21 cellular contexts compared by ENCODE assay signal in genomic region chr5:91030521-91031395, GRCh38.
DNase-seq lines count a peak whose midpoint lies in the region; ATAC-seq and TF ChIP-seq lines count a peak whose summit lies in the region.
"Had no signal": no experiment of that assay in that cellular context is flagged by ENCODE, and none has a peak within 500 bp of the region (broad histone marks: within the 10 kb centered on the region; RNA-seq: fewer than 3 reads in every experiment).

No MANE protein-coding gene starts in this region.

- DNase-seq in amniotic epithelial cell (ENCODE audit: low read depth) (peak; percentile 53), hepatocyte (ENCODE audit: low spot score) (no peak), nephron progenitor cell (no peak), GM13976 (ENCODE audit: low spot score) (no peak), cerebellar nuclear complex (lab: John Stamatoyannopoulos, UW) (no peak)
- DNase-seq: ACHN, AML-193, DMS79, MV-4-11, NCI-H1417 treated with DMSO at 0.1 percent for 48 hours, NCI-H1930, NCI-H226, NCI-H524, Peyer's patch had no signal

- no peaks in the 10 kb centered on the region for H3K36me3 Mint-ChIP-seq in nephron progenitor cell (ENCODE audit: low read depth)

- H3K27me3 ChIP-seq in hepatocyte, result no peaks in the 10 kb centered on the region
- H3K27me3 ChIP-seq: Peyer's patch had no signal

- no peaks in the 10 kb centered on the region for H3K9me3 Mint-ChIP-seq in nephron progenitor cell

- H2AFZ ChIP-seq in hepatocyte, result no peak overlapping the region

- TF ChIP-seq CTCF in HEK293 (tag by site-specific recombination; IDR thresholded peaks at IDR 0.05) (no peak), hepatocyte (IDR thresholded peaks at IDR 0.05; ENCODE audit: poor library complexity) (no peak), nephron progenitor cell (IDR thresholded peaks at IDR 0.05) (no peak), GM13976 (IDR thresholded peaks at IDR 0.05; ENCODE audit: borderline replicate concordance, control extremely low read depth, extremely low read depth, insufficient read depth, missing control alignments) (no peak)

- no peaks in the 10 kb centered on the region for H3K9me2 ChIP-seq in hepatocyte (replicated peaks; ENCODE audit: insufficient read depth)

- no peaks in the 10 kb centered on the region for H4K20me1 ChIP-seq in hepatocyte (ENCODE audit: insufficient read depth, poor library complexity, severe bottlenecking)

- no peaks in the 10 kb centered on the region for H3K79me2 ChIP-seq in hepatocyte

- no peak overlapping the region for H3K27ac ChIP-seq in HEK293 (ENCODE audit: extremely low read depth, low read depth, low read length)
- H3K27ac ChIP-seq in hepatocyte, result peak overlapping the region; percentile 21
- H3K27ac ChIP-seq: C4-2B, KMS-11, Peyer's patch, SK-N-MC had no signal

- WGBS in hepatocyte (ENCODE audit: low lambda C conversion rate, missing lambda C conversion rate), result 90% methylated on average over 6 of the region's 6 CpGs

- ATAC-seq in GM21723 (IDR thresholded peaks at IDR 0.05; ENCODE audit: unreplicated experiment) (no peak), GM21360 (IDR thresholded peaks at IDR 0.05; ENCODE audit: unreplicated experiment) (no peak)
- ATAC-seq: Right ventricle myocardium inferior had no signal

- H3K4me1 ChIP-seq in HEK293 (ENCODE audit: control insufficient read depth, insufficient read depth, low read length) (peaks cover 16% of the 10 kb centered on the region), hepatocyte (ENCODE audit: insufficient read depth) (peaks cover 36% of the 10 kb centered on the region)

- no peak overlapping the region for H3K4me3 ChIP-seq in HEK293 (ENCODE audit: low read depth, low read length)
- H3K4me3 ChIP-seq in hepatocyte, result no peak overlapping the region
- H3K4me3 ChIP-seq: Peyer's patch, SK-N-MC had no signal

- H3K4me1 Mint-ChIP-seq in nephron progenitor cell, result peaks cover 46% of the 10 kb centered on the region

- CTCF ChIA-PET in HEK293 (lab: Yijun Ruan, JAX), result no interaction called here

- in situ Hi-C loops in GM13976 (cut with MboI; ENCODE audit: low sequenced_read_pairs, unreplicated experiment), result no loop called here

- no peak overlapping the region for H3K4me2 ChIP-seq in hepatocyte
- H3K4me2 ChIP-seq: KMS-11 had no signal

- peaks cover 4% of the 10 kb centered on the region for H3K27me3 Mint-ChIP-seq in nephron progenitor cell (ENCODE audit: low read depth, poor library complexity)

- peak overlapping the region; percentile 70 for H3K27ac Mint-ChIP-seq in nephron progenitor cell

- H3K9me3 ChIP-seq in HEK293 (ENCODE audit: control insufficient read depth, insufficient read depth, low read depth, low read length) (no peaks in the 10 kb centered on the region), hepatocyte (ENCODE audit: low read depth) (no peaks in the 10 kb centered on the region)
- H3K9me3 ChIP-seq: Peyer's patch had no signal

- POLR2A ChIA-PET in HEK293 (lab: Yijun Ruan, JAX), result no interaction called here

- H3K4me3 Mint-ChIP-seq in nephron progenitor cell, result no peak overlapping the region

- no peaks in the 10 kb centered on the region for H3K36me3 ChIP-seq in HEK293 (ENCODE audit: control insufficient read depth in 2 of 2, insufficient read depth in 1 of 2, low read length in 2 of 2)
- H3K36me3 ChIP-seq in hepatocyte (replicated peaks; ENCODE audit: insufficient read depth, low read depth), result no peaks in the 10 kb centered on the region
- H3K36me3 ChIP-seq: Peyer's patch had no signal

TF ChIP-seq in HEK293, 187 proteins besides CTCF, POLR2A, EP300 and RAD21:
- TF ChIP-seq ZNF266 (tag by site-specific recombination; IDR thresholded peaks at IDR 0.05; ENCODE audit: low read depth) (no peak), KLF9 (tag by site-specific recombination; IDR thresholded peaks at IDR 0.05; ENCODE audit: low read depth) (no peak), SCRT2 (tag by site-specific recombination; IDR thresholded peaks at IDR 0.05) (peak; percentile 71), ZNF704 (tag by site-specific recombination; IDR thresholded peaks at IDR 0.05) (no peak), ZNF354C (tag by site-specific recombination; IDR thresholded peaks at IDR 0.05; ENCODE audit: borderline replicate concordance, low read depth) (no peak), YY1 (tag by site-specific recombination; IDR thresholded peaks at IDR 0.05) (no peak), ZNF555 (tag by site-specific recombination; conservative IDR thresholded peaks at IDR 0.05) (no peak), ZNF837 (tag by site-specific recombination; IDR thresholded peaks at IDR 0.05) (no peak)
